ENCODE assay signal across 1 cellular context in genomic region chr1:208219659-208220282, GRCh38.
TF ChIP-seq lines count a peak whose summit lies in the region.

No MANE protein-coding gene starts in this region.

TF ChIP-seq in K562, 482 proteins besides CTCF, POLR2A, EP300 and RAD21 (continued from another document and continues in another):
- TF ChIP-seq ZHX1 (conservative IDR thresholded peaks at IDR 0.05; ENCODE audit: low read length) (no peak), E4F1 (CRISPR knock-in tag; IDR thresholded peaks at IDR 0.05; ENCODE audit: borderline replicate concordance) (no peak), POLR2AphosphoS5 (IDR thresholded peaks at IDR 0.05; ENCODE audit: control insufficient read depth, insufficient read depth, low read depth, low read length) (peak; percentile 87), TOE1 (IDR thresholded peaks at IDR 0.05; ENCODE audit: borderline replicate concordance) (peak; percentile 69; the same call in 1 of the 2 replicates), TOE1 (CRISPR knock-in tag; IDR thresholded peaks at IDR 0.05; ENCODE audit: borderline replicate concordance, low read depth) (no peak), ZNF592 (IDR thresholded peaks at IDR 0.05) (peak; percentile 76), BRF1 (IDR thresholded peaks at IDR 0.05; ENCODE audit: borderline replicate concordance, extremely low read depth, insufficient read length) (no peak), ELK3 (CRISPR knock-in tag; IDR thresholded peaks at IDR 0.05) (no peak), ZNF699 (CRISPR knock-in tag; IDR thresholded peaks at IDR 0.05; ENCODE audit: insufficient replicate concordance) (no peak), FIP1L1 (IDR thresholded peaks at IDR 0.05; ENCODE audit: low read depth, low read length, poor library complexity, severe bottlenecking) (no peak), ZFP30 (CRISPR knock-in tag; IDR thresholded peaks at IDR 0.05; ENCODE audit: borderline replicate concordance) (no peak), HIVEP1 (CRISPR knock-in tag; IDR thresholded peaks at IDR 0.05) (no peak), SMARCA5 (IDR thresholded peaks at IDR 0.05) (no peak), TCF3 (CRISPR knock-in tag; IDR thresholded peaks at IDR 0.05) (peak; percentile 95), PHTF2 (CRISPR knock-in tag; IDR thresholded peaks at IDR 0.05) (no peak), ZBTB1 (CRISPR knock-in tag; IDR thresholded peaks at IDR 0.05; ENCODE audit: borderline replicate concordance, low read depth) (no peak), KLF13 (tag; IDR thresholded peaks at IDR 0.05; ENCODE audit: borderline replicate concordance, low read depth) (no peak), ZNF75A (CRISPR knock-in tag; IDR thresholded peaks at IDR 0.05) (no peak), ZNF583 (CRISPR knock-in tag; IDR thresholded peaks at IDR 0.05) (no peak), SOX6 (IDR thresholded peaks at IDR 0.05) (peak; percentile 82), SMARCE1 (IDR thresholded peaks at IDR 0.05) (peak; percentile 94), ETS2 (tag; IDR thresholded peaks at IDR 0.05; ENCODE audit: borderline replicate concordance, poor library complexity, severe bottlenecking) (no peak), HDAC2 (IDR thresholded peaks at IDR 0.05) (no peak; the same call in none of the 2 replicates), ETS1 (conservative IDR thresholded peaks at IDR 0.05; ENCODE audit: control insufficient read depth, low read depth, low read length) (no peak; the same call in 1 of the 2 replicates), NCOR1 (IDR thresholded peaks at IDR 0.05) (peak; percentile 88), ZNF830 (CRISPR knock-in tag; IDR thresholded peaks at IDR 0.05) (no peak), E2F3 (CRISPR knock-in tag; IDR thresholded peaks at IDR 0.05) (no peak), ZNF184 (CRISPR knock-in tag; IDR thresholded peaks at IDR 0.05) (no peak), KLF1 (tag; IDR thresholded peaks at IDR 0.05) (0 out of 2 replicates have a peak, but pooled peaks have one; percentile 23), GTF2E2 (tag; IDR thresholded peaks at IDR 0.05) (no peak), ZNF134 (CRISPR knock-in tag; conservative IDR thresholded peaks at IDR 0.05) (no peak), DACH1 (IDR thresholded peaks at IDR 0.05; ENCODE audit: partially characterized antibody) (no peak), FOS (IDR thresholded peaks at IDR 0.05; ENCODE audit: extremely low read depth, insufficient read length) (peak; percentile 15), CBX3 (IDR thresholded peaks at IDR 0.05; ENCODE audit: borderline replicate concordance in 1 of 2, low read length in 2 of 2) (peak in 1 of 2 experiments; percentile 52; a peak in 1 of 3 replicates), RFX5 (IDR thresholded peaks at IDR 0.05; ENCODE audit: low read depth, low read length) (0 out of 2 replicates have a peak, but pooled peaks have one; percentile 8), MAFK (IDR thresholded peaks at IDR 0.05; ENCODE audit: low read length) (no peak), FOXK2 (conservative IDR thresholded peaks at IDR 0.05 in 1 of 2, IDR thresholded peaks at IDR 0.05 in 1 of 2; ENCODE audit: low read depth in 2 of 2) (peak; percentile 26 to 67; a peak in 3 of 4 replicates), IRF9 (tag; IDR thresholded peaks at IDR 0.05) (no peak), ZNF280A (IDR thresholded peaks at IDR 0.05; ENCODE audit: low read depth, partially characterized antibody) (no peak), MBD2 (IDR thresholded peaks at IDR 0.05; ENCODE audit: borderline replicate concordance, low read depth) (peak; percentile 57; the same call in 1 of the 2 replicates), NFE2L1 (tag; IDR thresholded peaks at IDR 0.05; ENCODE audit: borderline replicate concordance, low read depth) (no peak), EZH2 (IDR thresholded peaks at IDR 0.05; ENCODE audit: borderline replicate concordance, low read depth, low read length) (no peak), MEF2D (tag; conservative IDR thresholded peaks at IDR 0.05; ENCODE audit: low read depth) (peak; percentile 89), TRIM25 (IDR thresholded peaks at IDR 0.05; ENCODE audit: borderline replicate concordance) (no peak), ZFP1 (CRISPR knock-in tag; IDR thresholded peaks at IDR 0.05) (no peak)
